ENCODE assay signal across 2 cellular contexts in genomic region chr17:81230043-81230820, GRCh38.
TF ChIP-seq lines count a peak whose summit lies in the region.

No MANE protein-coding gene starts in this region.

TF ChIP-seq in GM12878, 131 proteins besides CTCF, POLR2A, EP300 and RAD21:
- TF ChIP-seq ZNF24 (IDR thresholded peaks at IDR 0.05) (no peak), TCF12 (IDR thresholded peaks at IDR 0.05; ENCODE audit: low read depth, low read length) (no peak)

TF ChIP-seq in liver, 16 proteins besides CTCF, POLR2A, EP300 and RAD21:
- no peak for TF ChIP-seq EGR1 (IDR thresholded peaks at IDR 0.05; ENCODE audit: low read depth in 2 of 2)
- no peak for TF ChIP-seq ZBTB33 (IDR thresholded peaks at IDR 0.05)
- no peak for TF ChIP-seq FOXA1 (IDR thresholded peaks at IDR 0.05)
- no peak for TF ChIP-seq YY1 (IDR thresholded peaks at IDR 0.05)
- no peak for TF ChIP-seq MAX (IDR thresholded peaks at IDR 0.05)
- TF ChIP-seq JUND (IDR thresholded peaks at IDR 0.05): no peak
- TF ChIP-seq TAF1 (conservative IDR thresholded peaks at IDR 0.05): no peak
- TF ChIP-seq RXRA (IDR thresholded peaks at IDR 0.05): no peak
- TF ChIP-seq HNF4G (IDR thresholded peaks at IDR 0.05): no peak
- TF ChIP-seq SP1 (IDR thresholded peaks at IDR 0.05): no peak
- TF ChIP-seq ATF3 (IDR thresholded peaks at IDR 0.05): no peak
- no peak for TF ChIP-seq GABPA (IDR thresholded peaks at IDR 0.05 in 1 of 2, conservative IDR thresholded peaks at IDR 0.05 in 1 of 2)
- TF ChIP-seq NR2F2 (IDR thresholded peaks at IDR 0.05): no peak
- TF ChIP-seq HNF4A (conservative IDR thresholded peaks at IDR 0.05): no peak
- TF ChIP-seq, protein P1, sequence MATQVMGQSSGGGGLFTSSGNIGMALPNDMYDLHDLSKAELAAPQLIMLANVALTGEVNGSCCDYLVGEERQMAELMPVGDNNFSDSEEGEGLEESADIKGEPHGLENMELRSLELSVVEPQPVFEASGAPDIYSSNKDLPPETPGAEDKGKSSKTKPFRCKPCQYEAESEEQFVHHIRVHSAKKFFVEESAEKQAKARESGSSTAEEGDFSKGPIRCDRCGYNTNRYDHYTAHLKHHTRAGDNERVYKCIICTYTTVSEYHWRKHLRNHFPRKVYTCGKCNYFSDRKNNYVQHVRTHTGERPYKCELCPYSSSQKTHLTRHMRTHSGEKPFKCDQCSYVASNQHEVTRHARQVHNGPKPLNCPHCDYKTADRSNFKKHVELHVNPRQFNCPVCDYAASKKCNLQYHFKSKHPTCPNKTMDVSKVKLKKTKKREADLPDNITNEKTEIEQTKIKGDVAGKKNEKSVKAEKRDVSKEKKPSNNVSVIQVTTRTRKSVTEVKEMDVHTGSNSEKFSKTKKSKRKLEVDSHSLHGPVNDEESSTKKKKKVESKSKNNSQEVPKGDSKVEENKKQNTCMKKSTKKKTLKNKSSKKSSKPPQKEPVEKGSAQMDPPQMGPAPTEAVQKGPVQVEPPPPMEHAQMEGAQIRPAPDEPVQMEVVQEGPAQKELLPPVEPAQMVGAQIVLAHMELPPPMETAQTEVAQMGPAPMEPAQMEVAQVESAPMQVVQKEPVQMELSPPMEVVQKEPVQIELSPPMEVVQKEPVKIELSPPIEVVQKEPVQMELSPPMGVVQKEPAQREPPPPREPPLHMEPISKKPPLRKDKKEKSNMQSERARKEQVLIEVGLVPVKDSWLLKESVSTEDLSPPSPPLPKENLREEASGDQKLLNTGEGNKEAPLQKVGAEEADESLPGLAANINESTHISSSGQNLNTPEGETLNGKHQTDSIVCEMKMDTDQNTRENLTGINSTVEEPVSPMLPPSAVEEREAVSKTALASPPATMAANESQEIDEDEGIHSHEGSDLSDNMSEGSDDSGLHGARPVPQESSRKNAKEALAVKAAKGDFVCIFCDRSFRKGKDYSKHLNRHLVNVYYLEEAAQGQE (IDR thresholded peaks at IDR 0.05): no peak
- no peak for TF ChIP-seq FOXA2 (IDR thresholded peaks at IDR 0.05)
